ENCODE assay signal across 8 cellular contexts in genomic region chr3:42581400-42581708, GRCh38.
DNase-seq lines count a peak whose midpoint lies in the region; ATAC-seq and TF ChIP-seq lines count a peak whose summit lies in the region.

No MANE protein-coding gene starts in this region.

- H3K27me3 ChIP-seq in HUES48 (ENCODE audit: control insufficient read depth, insufficient read depth, low read length), result no peaks in the 10 kb centered on the region
- H3K27me3 ChIP-seq in muscle layer of colon (ENCODE audit: control insufficient read depth in 1 of 2, insufficient read depth in 2 of 2, low read length in 2 of 2), result no peaks in the 10 kb centered on the region

- ATAC-seq in HG03097 (IDR thresholded peaks at IDR 0.05; ENCODE audit: low FRiP score, unreplicated experiment) (no peak), HG03139 (IDR thresholded peaks at IDR 0.05; ENCODE audit: unreplicated experiment) (no peak)

- H3K9me3 ChIP-seq in HUES48 (ENCODE audit: control insufficient read depth, insufficient read depth, low read length) (no peaks in the 10 kb centered on the region), muscle layer of colon (ENCODE audit: low read length) (no peaks in the 10 kb centered on the region)

- no peak for TF ChIP-seq CTCF in AG09309 (IDR thresholded peaks at IDR 0.05; ENCODE audit: control insufficient read depth, insufficient read depth, low read depth, low read length, missing control alignments)
- TF ChIP-seq CTCF in cardiac fibroblast (IDR thresholded peaks at IDR 0.05; ENCODE audit: low read depth, low read length), result no peak

- peaks cover 4% of the 10 kb centered on the region; the same call in 1 of the 2 replicates for H3K36me3 ChIP-seq in HUES48 (ENCODE audit: control insufficient read depth, insufficient read depth, low read length)
- no peaks in the 10 kb centered on the region for H3K36me3 ChIP-seq in muscle layer of colon (ENCODE audit: insufficient read depth, low read length)

- H3K27ac ChIP-seq in HUES48 (ENCODE audit: low read depth, low read length) (peak overlapping the region; percentile 97), muscle layer of colon (ENCODE audit: low read depth, low read length) (peak overlapping the region; percentile 82)

- H3K4me1 ChIP-seq in HUES48 (ENCODE audit: control insufficient read depth, insufficient read depth, low read length) (peaks cover 18% of the 10 kb centered on the region), muscle layer of colon (ENCODE audit: insufficient read depth, low read length) (peaks cover 25% of the 10 kb centered on the region)

- H3K9ac ChIP-seq in HUES48 (ENCODE audit: low read depth, low read length), result peak overlapping the region; percentile 68
- peak overlapping the region; percentile 50 for H3K9ac ChIP-seq in muscle layer of colon (ENCODE audit: low read length)

- no peak for DNase-seq in AG09309 (ENCODE audit: low read depth)
- DNase-seq in cardiac fibroblast (ENCODE audit: low read depth in 2 of 2), result no peak
- no peak for DNase-seq in NCI-H1436 (lab: John Stamatoyannopoulos, UW)
- no peak for DNase-seq in activated CD4-positive, alpha-beta T cell treated with anti-CD3 and anti-CD28 coated beads for 48 hours

- H3K4me3 ChIP-seq in AG09309 (ENCODE audit: control insufficient read depth, low read depth, low read length) (peak overlapping the region; percentile 56), HUES48 (ENCODE audit: low read depth, low read length) (peak overlapping the region; percentile 77), cardiac fibroblast (replicated peaks in 1 of 2; ENCODE audit: low read depth in 2 of 2, low read length in 2 of 2) (peak overlapping the region; percentile 78), muscle layer of colon (ENCODE audit: low read depth in 1 of 2, low read length in 2 of 2) (peak overlapping the region; percentile 70 to 81)
